In the genomic region with DNA sequence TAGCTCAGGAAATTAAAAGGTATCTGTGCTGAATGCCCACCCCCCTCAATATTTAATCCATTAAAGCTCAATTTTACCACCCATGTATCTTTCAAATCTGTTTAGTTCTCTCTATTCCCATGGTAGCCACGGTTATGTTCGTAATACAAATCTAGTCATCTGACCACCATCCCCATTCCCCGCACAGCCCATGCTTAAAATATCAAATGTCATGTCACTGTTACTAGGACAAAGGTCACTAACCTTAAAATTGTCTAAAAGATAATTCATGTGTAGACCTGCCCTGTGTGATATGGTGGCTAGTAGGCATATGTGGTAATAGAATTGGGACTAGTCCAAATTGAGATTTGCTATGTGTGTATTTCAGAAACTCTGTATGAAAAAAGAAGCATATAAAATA, we compare ENCODE assay signal across 9 cellular contexts.
"Had no signal": no experiment of that assay in that cellular context is flagged by ENCODE, and none has a peak within 500 bp of the region (broad histone marks: within the 10 kb centered on the region; RNA-seq: fewer than 3 reads in every experiment).

No MANE protein-coding gene starts in this region.

- H3K9me3 ChIP-seq: HAP-1 had no signal

- H3K4me3 Mint-ChIP-seq: HFFc6, IgD-negative memory B cell had no signal

- H3K36me3 Mint-ChIP-seq: IgD-negative memory B cell had no signal

- H3K36me3 ChIP-seq: HAP-1 had no signal

- H3K27ac Mint-ChIP-seq: HFFc6, IgD-negative memory B cell had no signal

- H3K4me3 ChIP-seq: GM23248, HAP-1 had no signal

- DNase-seq: GM23248, GOT3, H7, HFFc6 had no signal

- H3K4me1 Mint-ChIP-seq: IgD-negative memory B cell had no signal

- H3K9me3 Mint-ChIP-seq: HFFc6 had no signal

- H3K27ac ChIP-seq: GM23248, HL-60 had no signal

- ATAC-seq: HCT116, HepG2 had no signal

- H3K27me3 Mint-ChIP-seq: IgD-negative memory B cell had no signal
